ENCODE assay signal across 21 cellular contexts in genomic region chr7:140008755-140009610, GRCh38.
"Had no signal": no experiment of that assay in that cellular context is flagged by ENCODE, and none has a peak within 500 bp of the region (broad histone marks: within the 10 kb centered on the region; RNA-seq: fewer than 3 reads in every experiment).

No MANE protein-coding gene starts in this region.

- H3K36me3 ChIP-seq: adrenal gland, gastrocnemius medialis, heart left ventricle, prostate gland had no signal

- H3K9me3 ChIP-seq: adrenal gland, gastrocnemius medialis, heart left ventricle, left lung, prostate gland, testis, upper lobe of left lung had no signal

- H3K4me1 ChIP-seq: adrenal gland, gastrocnemius medialis, heart left ventricle, left lung, prostate gland, testis, upper lobe of left lung had no signal

- DNase-seq: activated CD4-positive, alpha-beta T cell treated with anti-CD3 and anti-CD28 coated beads, Interleukin-2, amount 50 U/mL, for 1 hour; activated CD8-positive, alpha-beta memory T cell treated with anti-CD3 and anti-CD28 coated beads for 24 hours; activated naive CD4-positive, alpha-beta T cell treated with anti-CD3 and anti-CD28 coated beads, Interleukin-2, amount 10 ng/mL, durations not matched to agents 7 days and 5 days; caudate nucleus; erythroblast; gastrocnemius medialis; heart left ventricle; islet precursor cell; left lung; mesenchymal stem cell; occipital lobe; right cardiac atrium; SW 1271; testis had no signal

- H3K4me3 Mint-ChIP-seq: activated naive CD4-positive, alpha-beta T cell treated with anti-CD3 and anti-CD28 coated beads, Interleukin-2, amount 10 ng/mL, durations not matched to agents 7 days and 5 days; nephron; stimulated activated naive CD8-positive, alpha-beta T cell treated with anti-CD3 and anti-CD28 coated beads, Interleukin-15, Interleukin-2, amounts not matched to agents 100 ng/mL and 50 ng/mL, for 24 hours had no signal

- ATAC-seq: gastrocnemius medialis, left lung had no signal

- H3K27me3 Mint-ChIP-seq: stimulated activated naive CD8-positive, alpha-beta T cell treated with anti-CD3 and anti-CD28 coated beads, Interleukin-15, Interleukin-2, amounts not matched to agents 100 ng/mL and 50 ng/mL, for 24 hours had no signal

- H3K4me2 ChIP-seq: smooth muscle cell had no signal

- H3K4me1 Mint-ChIP-seq: activated naive CD4-positive, alpha-beta T cell treated with anti-CD3 and anti-CD28 coated beads, Interleukin-2, amount 10 ng/mL, durations not matched to agents 7 days and 5 days; nephron had no signal

- H3K27ac Mint-ChIP-seq: activated naive CD4-positive, alpha-beta T cell treated with anti-CD3 and anti-CD28 coated beads, Interleukin-2, amount 10 ng/mL, durations not matched to agents 7 days and 5 days; nephron; stimulated activated naive CD8-positive, alpha-beta T cell treated with anti-CD3 and anti-CD28 coated beads, Interleukin-15, Interleukin-2, amounts not matched to agents 100 ng/mL and 50 ng/mL, for 24 hours had no signal

- FAIRE-seq: colon had no signal

- H3K9me3 Mint-ChIP-seq: activated naive CD4-positive, alpha-beta T cell treated with anti-CD3 and anti-CD28 coated beads, Interleukin-2, amount 10 ng/mL, durations not matched to agents 7 days and 5 days; nephron; stimulated activated naive CD8-positive, alpha-beta T cell treated with anti-CD3 and anti-CD28 coated beads, Interleukin-15, Interleukin-2, amounts not matched to agents 100 ng/mL and 50 ng/mL, for 24 hours had no signal

- H3K27me3 ChIP-seq: adrenal gland, gastrocnemius medialis, heart left ventricle, left lung, testis, upper lobe of left lung had no signal

- H3K27ac ChIP-seq: adrenal gland, gastrocnemius medialis, heart left ventricle, left lung, prostate gland, testis, upper lobe of left lung had no signal

- H3K36me3 Mint-ChIP-seq: activated naive CD4-positive, alpha-beta T cell treated with anti-CD3 and anti-CD28 coated beads, Interleukin-2, amount 10 ng/mL, durations not matched to agents 7 days and 5 days had no signal

- H3K4me3 ChIP-seq: adrenal gland, gastrocnemius medialis, heart left ventricle, left lung, prostate gland, smooth muscle cell, testis, upper lobe of left lung had no signal
